29 cellular contexts compared by ENCODE assay signal in the genomic region with DNA sequence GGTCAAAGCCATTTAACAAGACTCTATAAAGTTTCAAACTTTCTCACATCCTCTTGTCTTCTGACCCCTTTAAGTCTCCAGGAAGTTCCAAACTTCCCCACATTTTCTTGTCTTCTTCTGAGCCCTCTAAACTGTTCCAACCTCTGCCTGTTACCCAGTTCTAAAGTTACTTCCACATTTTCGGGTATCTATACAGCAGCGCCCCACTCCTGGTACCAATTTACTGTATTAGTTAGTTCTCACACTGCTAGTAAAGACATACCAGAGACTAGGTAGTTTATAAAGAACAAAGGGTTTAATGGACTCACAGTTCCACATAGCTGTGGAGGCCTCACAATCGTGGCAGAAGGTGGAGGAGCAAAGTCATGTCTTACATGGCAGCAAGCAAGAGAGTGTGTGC.
"Had no signal": no experiment of that assay in that cellular context is flagged by ENCODE, and none has a peak within 500 bp of the region (broad histone marks: within the 10 kb centered on the region; RNA-seq: fewer than 3 reads in every experiment).

No MANE protein-coding gene starts in this region.

- H3K4me3 ChIP-seq: stomach, suprapubic skin, testis, thoracic aorta, thyroid gland, tibial artery, tibial nerve, transverse colon, upper lobe of left lung, upper lobe of right lung, uterus, vagina had no signal

- H3K9me3 ChIP-seq: testis, thyroid gland, upper lobe of right lung, uterus, vagina had no signal

- H3K4me1 ChIP-seq: stomach, testis, thyroid gland, upper lobe of right lung, uterus, vagina had no signal

- H3K27ac ChIP-seq: stomach, suprapubic skin, testis, thoracic aorta, thyroid gland, tibial artery, tibial nerve, transverse colon, upper lobe of left lung, upper lobe of right lung, uterus, vagina had no signal

- H3K27ac Mint-ChIP-seq: stimulated activated effector memory CD8-positive, alpha-beta T cell treated with anti-CD3 and anti-CD28 coated beads, Interleukin-12 subunit alpha, Interleukin-12 subunit beta, amount 100 ng/mL, for 72 hours; stimulated activated memory B cell treated with anti-CD40 and anti-IgM and Interleukin-4, amounts not matched to agents 10 μg/mL and 1 μg/mL and 100 μg/mL, for 72 hours; stimulated activated naive B cell treated with anti-CD40 and anti-IgM and Interleukin-4, amounts not matched to agents 10 μg/mL and 1 μg/mL and 100 μg/mL, for 72 hours; stimulated activated naive CD8-positive, alpha-beta T cell treated with anti-CD3 and anti-CD28 coated beads, Interleukin-15, amount 100 ng/mL, for 72 hours; stimulated activated naive CD8-positive, alpha-beta T cell treated with anti-CD3 and anti-CD28 coated beads, Interleukin-15, Interleukin-2, amounts not matched to agents 100 ng/mL and 50 ng/mL, for 24 hours; type B pancreatic cell had no signal

- H3K9me3 Mint-ChIP-seq: type B pancreatic cell had no signal

- H3K27me3 ChIP-seq: stomach, suprapubic skin, testis, thyroid gland, tibial artery, tibial nerve, transverse colon, upper lobe of left lung, upper lobe of right lung, uterus, vagina had no signal

- DNase-seq: stimulated activated CD4-positive, alpha-beta T cell treated with anti-CD3 and anti-CD28 coated beads, Interleukin-2, amount 100 ng/mL, for 48 hours; stimulated activated CD4-positive, alpha-beta T cell treated with anti-CD3 and anti-CD28 coated beads, Interleukin-4, amount 100 ng/mL, for 1 hour; stimulated activated CD4-positive, alpha-beta T cell treated with anti-CD3 and anti-CD28 coated beads, Interleukin-4, amount 100 ng/mL, for 24 hours; stimulated activated CD4-positive, alpha-beta T cell treated with anti-CD3 and anti-CD28 coated beads, Interleukin-4, amount 100 ng/mL, for 4 hours; stimulated activated CD8-positive, alpha-beta memory T cell treated with anti-CD3 and anti-CD28 coated beads, Interleukin-4, amount 100 ng/mL, for 48 hours; stimulated activated naive B cell treated with anti-CD40 and anti-IgM and Interleukin-4, amounts not matched to agents 10 μg/mL and 1 μg/mL and 100 μg/mL, for 72 hours; stimulated activated naive CD4-positive, alpha-beta T cell; stimulated activated naive CD4-positive, alpha-beta T cell treated with Interleukin-2 at 50 U/mL for 16 hours; stimulated activated naive CD8-positive, alpha-beta T cell treated with anti-CD3 and anti-CD28 coated beads, Interleukin-15, amount 100 ng/mL, for 72 hours; stimulated activated naive CD8-positive, alpha-beta T cell treated with anti-CD3 and anti-CD28 coated beads, Interleukin-15, Interleukin-2, amounts not matched to agents 100 U/mL and 50 U/mL, for 24 hours; stomach; substantia nigra; testis; thyroid gland; tibial artery; transverse colon; trophoblast cell; upper lobe of left lung; upper lobe of right lung; uterus had no signal

- H3K4me3 Mint-ChIP-seq: stimulated activated effector memory CD8-positive, alpha-beta T cell treated with anti-CD3 and anti-CD28 coated beads, Interleukin-12 subunit alpha, Interleukin-12 subunit beta, amount 100 ng/mL, for 72 hours; stimulated activated memory B cell treated with anti-CD40 and anti-IgM and Interleukin-4, amounts not matched to agents 10 μg/mL and 1 μg/mL and 100 μg/mL, for 72 hours; stimulated activated naive B cell treated with anti-CD40 and anti-IgM and Interleukin-4, amounts not matched to agents 10 μg/mL and 1 μg/mL and 100 μg/mL, for 72 hours; stimulated activated naive CD8-positive, alpha-beta T cell treated with anti-CD3 and anti-CD28 coated beads, Interleukin-15, amount 100 ng/mL, for 72 hours; stimulated activated naive CD8-positive, alpha-beta T cell treated with anti-CD3 and anti-CD28 coated beads, Interleukin-15, Interleukin-2, amounts not matched to agents 100 ng/mL and 50 ng/mL, for 24 hours; type B pancreatic cell had no signal

- H3K4me1 Mint-ChIP-seq: stimulated activated effector memory CD8-positive, alpha-beta T cell treated with anti-CD3 and anti-CD28 coated beads, Interleukin-12 subunit alpha, Interleukin-12 subunit beta, amount 100 ng/mL, for 72 hours; stimulated activated naive B cell treated with anti-CD40 and anti-IgM and Interleukin-4, amounts not matched to agents 10 μg/mL and 1 μg/mL and 100 μg/mL, for 72 hours; stimulated activated naive CD8-positive, alpha-beta T cell treated with anti-CD3 and anti-CD28 coated beads, Interleukin-15, amount 100 ng/mL, for 72 hours had no signal

- H3K36me3 Mint-ChIP-seq: stimulated activated effector memory CD8-positive, alpha-beta T cell treated with anti-CD3 and anti-CD28 coated beads, Interleukin-12 subunit alpha, Interleukin-12 subunit beta, amount 100 ng/mL, for 72 hours; type B pancreatic cell had no signal

- H3K27me3 Mint-ChIP-seq: stimulated activated memory B cell treated with anti-CD40 and anti-IgM and Interleukin-4, amounts not matched to agents 10 μg/mL and 1 μg/mL and 100 μg/mL, for 72 hours; stimulated activated naive B cell treated with anti-CD40 and anti-IgM and Interleukin-4, amounts not matched to agents 10 μg/mL and 1 μg/mL and 100 μg/mL, for 72 hours; type B pancreatic cell had no signal

- ATAC-seq: stimulated activated effector memory CD8-positive, alpha-beta T cell treated with anti-CD3 and anti-CD28 coated beads, Interleukin-12 subunit alpha, Interleukin-12 subunit beta, amount 100 ng/mL, for 72 hours; stimulated activated memory B cell treated with anti-CD40 and anti-IgM and Interleukin-4, amounts not matched to agents 10 μg/mL and 1 μg/mL and 100 μg/mL, for 72 hours; stimulated activated naive B cell treated with anti-CD40 and anti-IgM and Interleukin-4, amounts not matched to agents 10 μg/mL and 1 μg/mL and 100 μg/mL, for 72 hours; stimulated activated naive CD8-positive, alpha-beta T cell treated with anti-CD3 and anti-CD28 coated beads, Interleukin-15, amount 100 ng/mL, for 72 hours; stimulated activated naive CD8-positive, alpha-beta T cell treated with anti-CD3 and anti-CD28 coated beads, Interleukin-15, Interleukin-2, amounts not matched to agents 100 U/mL and 50 U/mL, for 24 hours; upper lobe of right lung had no signal

- FAIRE-seq: urothelium cell line had no signal

- H3K36me3 ChIP-seq: stomach, suprapubic skin, thoracic aorta, thyroid gland, tibial artery, tibial nerve, transverse colon, upper lobe of left lung, upper lobe of right lung, uterus, vagina had no signal
